ENCODE assay signal across 10 cellular contexts in genomic region chr4:15677507-15677988, GRCh38. TPM values are rescaled to one million over a fixed set of nuclear protein-coding genes. Genes with fewer than 3 reads are reported as not detected.
DNase-seq lines count a peak whose midpoint lies in the region; TF ChIP-seq lines count a peak whose summit lies in the region.
"Had no signal": no experiment of that assay in that cellular context is flagged by ENCODE, and none has a peak within 500 bp of the region (broad histone marks: within the 10 kb centered on the region; RNA-seq: fewer than 3 reads in every experiment).

No MANE protein-coding gene starts in this region.

- H3K36me3 ChIP-seq in DOHH2 (ENCODE audit: control insufficient read depth, low read length) (peaks cover 62% of the 10 kb centered on the region), Loucy (ENCODE audit: insufficient read depth, low read length) (no peaks in the 10 kb centered on the region), endodermal cell (ENCODE audit: control insufficient read depth, insufficient read depth, low read length) (peaks cover 16% of the 10 kb centered on the region), mesodermal cell (ENCODE audit: control insufficient read depth, insufficient read depth, low read length) (peaks cover 31% of the 10 kb centered on the region)

- no peaks in the 10 kb centered on the region for H4K20me1 ChIP-seq in DOHH2 (ENCODE audit: control insufficient read depth, insufficient read depth, low read depth, low read length)
- H4K20me1 ChIP-seq in Loucy (ENCODE audit: insufficient read depth, low read length, poor library complexity, severe bottlenecking) = peaks cover 3% of the 10 kb centered on the region

- H3K27me3 Mint-ChIP-seq in endodermal cell (ENCODE audit: insufficient read depth) = no peaks in the 10 kb centered on the region

- H3K9ac ChIP-seq in Loucy (ENCODE audit: low read depth, low read length, poor library complexity, severe bottlenecking) (peak overlapping the region; percentile 100), endodermal cell (ENCODE audit: extremely low read depth, low read length, poor library complexity, severe bottlenecking) (no peak overlapping the region)

- H3K27ac Mint-ChIP-seq in endodermal cell = peak overlapping the region; percentile 79

- H3K27me3 ChIP-seq in DOHH2 (ENCODE audit: control insufficient read depth, low read length) (no peaks in the 10 kb centered on the region), Loucy (ENCODE audit: insufficient read depth, low read length, poor library complexity, severe bottlenecking) (no peaks in the 10 kb centered on the region), endodermal cell (ENCODE audit: control insufficient read depth, insufficient read depth, low read length, poor library complexity, severe bottlenecking) (no peaks in the 10 kb centered on the region)

- H3K4me1 ChIP-seq in DOHH2 (ENCODE audit: control insufficient read depth, low read length) (peaks cover 69% of the 10 kb centered on the region), Loucy (ENCODE audit: insufficient read depth, low read length, poor library complexity, severe bottlenecking) (peaks cover 56% of the 10 kb centered on the region), endodermal cell (ENCODE audit: control insufficient read depth, insufficient read depth, low read length) (no peaks in the 10 kb centered on the region), mesodermal cell (ENCODE audit: control insufficient read depth, insufficient read depth, low read length, poor library complexity, severe bottlenecking) (peaks cover 6% of the 10 kb centered on the region)

- H3K4me3 Mint-ChIP-seq in endodermal cell = no peak overlapping the region

- H3K79me2 ChIP-seq in DOHH2 (ENCODE audit: control insufficient read depth, low read length) (peaks cover 94% of the 10 kb centered on the region), Loucy (ENCODE audit: insufficient read depth, low read length) (peaks cover 96% of the 10 kb centered on the region)

- DNase-seq in endodermal cell (no peak), superior temporal gyrus (ENCODE audit: extremely low spot score) (no peak)
- DNase-seq in activated naive CD4-positive, alpha-beta T cell treated with Interleukin-2 at 50 U/mL for 16 hours = no peak
- no peak for DNase-seq in activated effector memory CD4-positive, alpha-beta T cell treated with anti-CD3 and anti-CD28 coated beads, Interleukin-2, amount 50 U/mL, for 16 hours
- no peak for DNase-seq in activated naive CD4-positive, alpha-beta T cell treated with anti-CD3 and anti-CD28 coated beads, Interleukin-2, amount 50 U/mL, for 16 hours
- DNase-seq: activated gamma-delta T cell treated with Interleukin-2 at 50 U/mL for 16 hours, NCI-H510A had no signal

- TF ChIP-seq CTCF in DOHH2 (IDR thresholded peaks at IDR 0.05; ENCODE audit: low read depth, low read length, poor library complexity, severe bottlenecking) (no peak), Loucy (conservative IDR thresholded peaks at IDR 0.05; ENCODE audit: low read length) (no peak), endodermal cell (conservative IDR thresholded peaks at IDR 0.05) (no peak)

- H3K9me3 ChIP-seq in DOHH2 (ENCODE audit: control insufficient read depth, insufficient read depth, low read length) (no peaks in the 10 kb centered on the region), Loucy (ENCODE audit: insufficient read depth, low read depth, low read length) (no peaks in the 10 kb centered on the region), endodermal cell (ENCODE audit: control insufficient read depth, low read length) (no peaks in the 10 kb centered on the region), mesodermal cell (ENCODE audit: control insufficient read depth, low read length) (no peaks in the 10 kb centered on the region)

- peak overlapping the region; percentile 90 for H3K4me3 ChIP-seq in DOHH2 (ENCODE audit: low read length)
- peak overlapping the region; percentile 96 for H3K4me3 ChIP-seq in Loucy (ENCODE audit: low read length, poor library complexity, severe bottlenecking)
- H3K4me3 ChIP-seq in endodermal cell (ENCODE audit: low read length) = peak overlapping the region; percentile 55
- peak overlapping the region; percentile 14 for H3K4me3 ChIP-seq in mesodermal cell (ENCODE audit: extremely low read depth, insufficient read depth, low read length, poor library complexity, severe bottlenecking)

- WGBS in endodermal cell (ENCODE audit: insufficient coverage in 1 of 2, insufficient read length in 1 of 2), 2 experiments = 83% methylated on average over 2 of the region's 2 CpGs; no CpG with 5 or more reads in 1 of the 2 experiments
- 60 to 100% methylated on average over 1 to 2 of the region's 2 CpGs for WGBS in mesodermal cell (ENCODE audit: insufficient coverage in 2 of 2), 2 experiments

- peak overlapping the region; percentile 67 for H3K4me2 ChIP-seq in DOHH2 (ENCODE audit: low read length)
- peak overlapping the region; percentile 97 for H3K4me2 ChIP-seq in Loucy (ENCODE audit: low read depth, low read length, poor library complexity, severe bottlenecking)

- H3K27ac ChIP-seq in DOHH2 (ENCODE audit: low read depth, low read length) = peak overlapping the region; percentile 93
- no peak overlapping the region for H3K27ac ChIP-seq in endodermal cell (ENCODE audit: low read depth, low read length)
- no peak overlapping the region for H3K27ac ChIP-seq in mesodermal cell (ENCODE audit: low read depth, low read length, severe bottlenecking)

- H3K9me2 ChIP-seq in DOHH2 (replicated peaks; ENCODE audit: control insufficient read depth, low read length) (no peaks in the 10 kb centered on the region), Loucy (replicated peaks; ENCODE audit: low read depth, low read length) (no peaks in the 10 kb centered on the region)

- H3K9me3 Mint-ChIP-seq in endodermal cell = no peaks in the 10 kb centered on the region

- peaks cover 40% of the 10 kb centered on the region for H3F3A ChIP-seq in DOHH2 (ENCODE audit: control insufficient read depth, insufficient read depth)
- peaks cover 4% of the 10 kb centered on the region; the same call in 1 of the 2 replicates for H3F3A ChIP-seq in Loucy (ENCODE audit: low read depth)

- peaks cover 10% of the 10 kb centered on the region for H3K36me3 Mint-ChIP-seq in endodermal cell (ENCODE audit: low read depth)

- H3K4me1 Mint-ChIP-seq in endodermal cell = peaks cover 17% of the 10 kb centered on the region

- no peak overlapping the region for H2AFZ ChIP-seq in Loucy (ENCODE audit: low read length)

RNA-seq across cellular contexts. Expression of gene FAM200B, which starts 4.1 kb away (rescaled TPM):
- 10 to 100 TPM; 18.1 to 27.8 TPM for total RNA-seq in endodermal cell
- polyA plus RNA-seq in endodermal cell (2013, experiment 1 of 2) = 40.1 TPM
- polyA plus RNA-seq in endodermal cell (2013, experiment 2 of 2) = 47.0 TPM
- polyA plus RNA-seq in mesodermal cell (2013, experiment 1 of 2) = 57.9 TPM
- 63.9 TPM for polyA plus RNA-seq in mesodermal cell (2013, experiment 2 of 2)

RNA-seq across cellular contexts. Expression of gene FBXL5, which starts 22.4 kb away (rescaled TPM):
- 10 to 100 TPM; 60.3 to 88.4 TPM for total RNA-seq in endodermal cell
- 64.0 TPM for polyA plus RNA-seq in endodermal cell (2013, experiment 1 of 2)
- 67.2 TPM for polyA plus RNA-seq in endodermal cell (2013, experiment 2 of 2)
- 81.9 TPM for polyA plus RNA-seq in mesodermal cell (2013, experiment 1 of 2)
- polyA plus RNA-seq in mesodermal cell (2013, experiment 2 of 2) = 78.0 TPM

RNA-seq across cellular contexts. Expression of gene BST1, which starts 25.3 kb away (rescaled TPM):
- under 1 TPM; 0.44 to 0.53 TPM for total RNA-seq in endodermal cell
- 0.85 TPM for polyA plus RNA-seq in endodermal cell (2013, experiment 1 of 2)
- polyA plus RNA-seq in endodermal cell (2013, experiment 2 of 2) = 0.87 TPM
- 4.0 TPM for polyA plus RNA-seq in mesodermal cell (2013, experiment 1 of 2)
- 3.1 TPM for polyA plus RNA-seq in mesodermal cell (2013, experiment 2 of 2)

Comparison
In these comparisons a context has a peak if more than half of its experiments do, and no peak if none do; other contexts are left out.
1. H3K4me3 ChIP-seq: peak in every context shown above with its lines; median percentile 96 in Loucy; 90 in DOHH2; 55 in endodermal cell; 14 in mesodermal cell.